In genomic region chr3:97839944-97840343, GRCh38 we compare ENCODE assay signal across 21 cellular contexts.
"Had no signal": no experiment of that assay in that cellular context is flagged by ENCODE, and none has a peak within 500 bp of the region (broad histone marks: within the 10 kb centered on the region; RNA-seq: fewer than 3 reads in every experiment).

No MANE protein-coding gene starts in this region.

- H3K27ac ChIP-seq: coronary artery, ovary, right lobe of liver, suprapubic skin, thyroid gland, upper lobe of left lung, vagina had no signal

- H3K4me3 ChIP-seq: coronary artery, heart left ventricle, ovary, right lobe of liver, suprapubic skin, thyroid gland, upper lobe of left lung, vagina had no signal

- H3K4me3 Mint-ChIP-seq: endodermal cell; naive thymus-derived CD8-positive, alpha-beta T cell; neural crest cell; stimulated activated effector memory CD8-positive, alpha-beta T cell treated with anti-CD3 and anti-CD28 coated beads, Interleukin-12 subunit alpha, Interleukin-12 subunit beta, amount 100 ng/mL, for 72 hours had no signal

- H3K4me1 Mint-ChIP-seq: naive thymus-derived CD8-positive, alpha-beta T cell; neural crest cell had no signal

- H3K9me3 Mint-ChIP-seq: endodermal cell; naive thymus-derived CD8-positive, alpha-beta T cell; neural crest cell; stimulated activated effector memory CD8-positive, alpha-beta T cell treated with anti-CD3 and anti-CD28 coated beads, Interleukin-12 subunit alpha, Interleukin-12 subunit beta, amount 100 ng/mL, for 72 hours had no signal

- H3K27me3 ChIP-seq: heart left ventricle, ovary, right lobe of liver, suprapubic skin, thyroid gland, upper lobe of left lung, vagina had no signal

- H3K27me3 Mint-ChIP-seq: naive thymus-derived CD8-positive, alpha-beta T cell; progenitor cell of endocrine pancreas had no signal

- DNase-seq: effector CD4-positive, alpha-beta T cell; endodermal cell; foreskin fibroblast; heart left ventricle; hippocampal formation; kidney glomerular epithelial cell; mammary epithelial cell; naive thymus-derived CD8-positive, alpha-beta T cell; ovary; right lobe of liver; stimulated activated CD4-positive, alpha-beta T cell treated with anti-CD3 and anti-CD28 coated beads, Interleukin-4, amount 100 ng/mL, for 1 hour; stimulated activated CD8-positive, alpha-beta memory T cell treated with anti-CD3 and anti-CD28 coated beads, Interleukin-4, amount 100 ng/mL, for 48 hours; stimulated activated naive CD8-positive, alpha-beta T cell treated with anti-CD3 and anti-CD28 coated beads, Interleukin-15, Interleukin-2, amounts not matched to agents 100 U/mL and 50 U/mL, for 24 hours; thyroid gland had no signal

- H3K36me3 Mint-ChIP-seq: naive thymus-derived CD8-positive, alpha-beta T cell; stimulated activated effector memory CD8-positive, alpha-beta T cell treated with anti-CD3 and anti-CD28 coated beads, Interleukin-12 subunit alpha, Interleukin-12 subunit beta, amount 100 ng/mL, for 72 hours had no signal

- ATAC-seq: heart left ventricle; naive thymus-derived CD8-positive, alpha-beta T cell; right lobe of liver; stimulated activated effector memory CD8-positive, alpha-beta T cell treated with anti-CD3 and anti-CD28 coated beads, Interleukin-12 subunit alpha, Interleukin-12 subunit beta, amount 100 ng/mL, for 72 hours; stimulated activated naive CD8-positive, alpha-beta T cell treated with anti-CD3 and anti-CD28 coated beads, Interleukin-15, Interleukin-2, amounts not matched to agents 100 U/mL and 50 U/mL, for 24 hours had no signal

- H3K9me3 ChIP-seq: heart left ventricle, ovary, right lobe of liver, suprapubic skin, thyroid gland, upper lobe of left lung, vagina had no signal

- H3K36me3 ChIP-seq: ovary, right lobe of liver, thyroid gland, vagina had no signal

- H3K27ac Mint-ChIP-seq: naive thymus-derived CD8-positive, alpha-beta T cell; progenitor cell of endocrine pancreas; stimulated activated effector memory CD8-positive, alpha-beta T cell treated with anti-CD3 and anti-CD28 coated beads, Interleukin-12 subunit alpha, Interleukin-12 subunit beta, amount 100 ng/mL, for 72 hours had no signal
